8 cellular contexts compared by ENCODE assay signal in genomic region chr15:101014921-101015841, GRCh38.
DNase-seq lines count a peak whose midpoint lies in the region; ATAC-seq, FAIRE-seq and TF ChIP-seq lines count a peak whose summit lies in the region.

No MANE protein-coding gene starts in this region.

- H4K20me1 ChIP-seq in mammary epithelial cell (ENCODE audit: insufficient read depth, low read length) = no peaks in the 10 kb centered on the region

- H3K4me2 ChIP-seq in mammary epithelial cell (ENCODE audit: insufficient read depth, low read depth, low read length) = no peak overlapping the region

- H3K27me3 ChIP-seq in mammary epithelial cell (ENCODE audit: insufficient read depth, low read length) = no peaks in the 10 kb centered on the region

- no peak for ATAC-seq in GM18858 (IDR thresholded peaks at IDR 0.05; ENCODE audit: unreplicated experiment)

- in situ Hi-C loops in mammary epithelial cell (cut with MboI; ENCODE audit: low sequenced_read_pairs in 2 of 2) = loop anchor here (5.0 kb wide), 2 partner anchors 242 to 247 kb away; no protein-coding TSS in a partner anchor

- H3K27ac ChIP-seq in mammary epithelial cell (ENCODE audit: insufficient read depth, low read depth, low read length) (no peak overlapping the region), kidney (ENCODE audit: low read depth in 2 of 2, low read length in 2 of 2) (no peak overlapping the region)

- TF ChIP-seq CTCF in mammary epithelial cell (conservative IDR thresholded peaks at IDR 0.05 in 1 of 2, IDR thresholded peaks at IDR 0.05 in 1 of 2; ENCODE audit: extremely low read depth in 1 of 2, insufficient read depth in 1 of 2, low read depth in 1 of 2, low read length in 2 of 2) = peak; percentile 95 to 96
- TF ChIP-seq CTCF in kidney (IDR thresholded peaks at IDR 0.05; ENCODE audit: borderline replicate concordance, extremely low read depth, insufficient read depth) = peak; percentile 87

- H3K4me1 ChIP-seq in mammary epithelial cell (ENCODE audit: insufficient read depth, low read length) (no peaks in the 10 kb centered on the region), kidney (ENCODE audit: control insufficient read depth in 1 of 2, insufficient read depth in 1 of 2, low read depth in 1 of 2, low read length in 2 of 2) (no peaks in the 10 kb centered on the region)

- intact Hi-C loops in mammary epithelial cell (cut with micrococcal nuclease) = loop anchor here (1.0 to 5.0 kb wide), 4 partner anchors 54 to 627 kb away; no protein-coding TSS in a partner anchor
- intact Hi-C loops in kidney (cut with DNase I) = loop anchor here (5.0 kb wide), 1 partner anchor 242 kb away; no protein-coding TSS in a partner anchor

- H3K9ac ChIP-seq in mammary epithelial cell (ENCODE audit: insufficient read depth, low read length) = no peak overlapping the region
- H3K9ac ChIP-seq in kidney (ENCODE audit: low read length in 2 of 2) = no peak overlapping the region

- H3K9me3 ChIP-seq in mammary epithelial cell (replicated peaks; ENCODE audit: insufficient read depth, low read length) (no peaks in the 10 kb centered on the region), kidney (ENCODE audit: control insufficient read depth in 1 of 2, low read length in 2 of 2) (no peaks in the 10 kb centered on the region)

- dilution Hi-C loops in mammary epithelial cell (cut with HindIII; ENCODE audit: low sequenced_read_pairs) = no loop called here

- 54% methylated on average over 24 of the region's 27 CpGs for WGBS in mammary epithelial cell (ENCODE audit: low coverage, missing lambda C conversion rate)

- no TSS peak for BruUV-seq in mammary epithelial cell (replicated peaks; lab: Mats Ljungman, UMichigan)

- no peak overlapping the region for H2AFZ ChIP-seq in mammary epithelial cell (ENCODE audit: low read depth, low read length)

- CTCF ChIA-PET in mammary epithelial cell (lab: Charles Lee; ENCODE audit: low non-redundant PET) = no interaction called here

- FAIRE-seq in kidney (lab: Jason Lieb, UNC) = no peak

- DNase-seq in activated gamma-delta T cell treated with Interleukin-2 at 50 U/mL for 16 hours (peak; percentile 62), activated gamma-delta T cell (lab: John Stamatoyannopoulos, UW) (no peak), NCI-H1092 (lab: John Stamatoyannopoulos, UW) (peak; percentile 25), mammary epithelial cell (peak; percentile 52), kidney (peak; percentile 89)
- DNase-seq in activated CD4-positive, CD25-positive, alpha-beta regulatory T cell (lab: John Stamatoyannopoulos, UW) = peak; percentile 15 to 64 (median 37)
- DNase-seq in stimulated activated CD4-positive, alpha-beta T cell treated with anti-CD3 and anti-CD28 coated beads, Interleukin-1b, Interleukin-23, amount 100 ng/mL, for 48 hours = peak; percentile 69

- H3K79me2 ChIP-seq in mammary epithelial cell (ENCODE audit: insufficient read depth, low read length) = no peaks in the 10 kb centered on the region

- H3K4me3 ChIP-seq in mammary epithelial cell (replicated peaks in 1 of 3; ENCODE audit: insufficient read depth in 1 of 3, low read depth in 2 of 3, low read length in 3 of 3) (no peak overlapping the region), kidney (ENCODE audit: low read length in 2 of 2) (no peak overlapping the region)

- H3K36me3 ChIP-seq in mammary epithelial cell (ENCODE audit: insufficient read depth, low read length) = no peaks in the 10 kb centered on the region
- no peaks in the 10 kb centered on the region for H3K36me3 ChIP-seq in kidney (ENCODE audit: control insufficient read depth in 1 of 2, insufficient read depth in 2 of 2, low read length in 2 of 2)
